8 cellular contexts compared by ENCODE assay signal in genomic region chr5:131747180-131748105, GRCh38. TPM values are rescaled to one million over a fixed set of nuclear protein-coding genes. Genes with fewer than 3 reads are reported as not detected.
DNase-seq lines count a peak whose midpoint lies in the region; ATAC-seq and TF ChIP-seq lines count a peak whose summit lies in the region.

No MANE protein-coding gene starts in this region.

- H3K27me3 ChIP-seq in esophagus muscularis mucosa = no peaks in the 10 kb centered on the region

- TF ChIP-seq EP300 in esophagus muscularis mucosa (IDR thresholded peaks at IDR 0.05) = no peak

- ATAC-seq in GM18870 (IDR thresholded peaks at IDR 0.05; ENCODE audit: unreplicated experiment) = peak; percentile 87
- peak; percentile 72 for ATAC-seq in HG03064 (IDR thresholded peaks at IDR 0.05; ENCODE audit: low read depth, unreplicated experiment)
- peak; percentile 86 to 87 (median 86) for ATAC-seq in T-cell (replicated peaks in 1 of 4)

- H3K9me3 ChIP-seq in esophagus muscularis mucosa = no peaks in the 10 kb centered on the region

- peaks cover 0 to 20% (median 10%) of the 10 kb centered on the region in 4 donors for H3K36me3 ChIP-seq in esophagus muscularis mucosa

- 82% methylated on average over 6 of the region's 6 CpGs for WGBS in esophagus muscularis mucosa

- no peaks in the 10 kb centered on the region for H3K9me3 Mint-ChIP-seq in T-cell
- H3K9me3 Mint-ChIP-seq in nephron progenitor cell = peaks cover 2% of the 10 kb centered on the region

- POLR2A ChIA-PET in T-cell (lab: Charles Lee) = no interaction called here

- peaks cover 37 to 45% (median 45%) of the 10 kb centered on the region in 3 donors for H3K4me1 Mint-ChIP-seq in T-cell
- no peaks in the 10 kb centered on the region for H3K4me1 Mint-ChIP-seq in nephron progenitor cell

- no peak overlapping the region for H3K27ac ChIP-seq in esophagus muscularis mucosa (replicated peaks in 1 of 4)

- intact Hi-C loops in esophagus muscularis mucosa (cut with DNase I) = no loop called here

- H3K27me3 Mint-ChIP-seq in T-cell (no peaks in the 10 kb centered on the region), nephron progenitor cell (ENCODE audit: low read depth, poor library complexity) (no peaks in the 10 kb centered on the region)

- H3K4me3 ChIP-seq in esophagus muscularis mucosa = no peak overlapping the region

- TF ChIP-seq POLR2A in esophagus muscularis mucosa (IDR thresholded peaks at IDR 0.05; ENCODE audit: low read depth) = no peak

- peak in 1 of 34 experiments; percentile 1 for DNase-seq in T-cell
- DNase-seq in nephron progenitor cell = no peak
- no peak for DNase-seq in esophagus muscularis mucosa (ENCODE audit: extremely low spot score)
- DNase-seq in NCI-H748 treated with DMSO at 0.1 percent for 48 hours (lab: John Stamatoyannopoulos, UW) = no peak
- no peak for DNase-seq in pons (ENCODE audit: low spot score)
- DNase-seq in NCI-H345 (lab: John Stamatoyannopoulos, UW) = no peak

- peaks cover 0 to 10% (median 3%) of the 10 kb centered on the region in 4 donors for H3K4me1 ChIP-seq in esophagus muscularis mucosa

- no peak for TF ChIP-seq CTCF in nephron progenitor cell (IDR thresholded peaks at IDR 0.05)
- no peak for TF ChIP-seq CTCF in esophagus muscularis mucosa (IDR thresholded peaks at IDR 0.05)

- peak overlapping the region; percentile 18 to 63 (median 31) for H3K4me3 Mint-ChIP-seq in T-cell
- H3K4me3 Mint-ChIP-seq in nephron progenitor cell = no peak overlapping the region

- CTCF ChIA-PET in T-cell (lab: Charles Lee) = no interaction called here

- H3K36me3 Mint-ChIP-seq in T-cell = peaks cover 39% of the 10 kb centered on the region
- peaks cover 36% of the 10 kb centered on the region for H3K36me3 Mint-ChIP-seq in nephron progenitor cell (ENCODE audit: low read depth)

- H3K27ac Mint-ChIP-seq in T-cell = peak overlapping the region; percentile 78 to 88
- peak overlapping the region; percentile 4 for H3K27ac Mint-ChIP-seq in nephron progenitor cell

RNA-seq across cellular contexts. Expression of gene FNIP1, which starts 49.4 kb away (rescaled TPM):
- 10 to 100 TPM; 26.7 to 32.7 (median 27.7) TPM for total RNA-seq in T-cell
- total RNA-seq in esophagus muscularis mucosa = 10 to 100 TPM; 36.6 to 52.7 (median 50.1) TPM
